In the genomic region with DNA sequence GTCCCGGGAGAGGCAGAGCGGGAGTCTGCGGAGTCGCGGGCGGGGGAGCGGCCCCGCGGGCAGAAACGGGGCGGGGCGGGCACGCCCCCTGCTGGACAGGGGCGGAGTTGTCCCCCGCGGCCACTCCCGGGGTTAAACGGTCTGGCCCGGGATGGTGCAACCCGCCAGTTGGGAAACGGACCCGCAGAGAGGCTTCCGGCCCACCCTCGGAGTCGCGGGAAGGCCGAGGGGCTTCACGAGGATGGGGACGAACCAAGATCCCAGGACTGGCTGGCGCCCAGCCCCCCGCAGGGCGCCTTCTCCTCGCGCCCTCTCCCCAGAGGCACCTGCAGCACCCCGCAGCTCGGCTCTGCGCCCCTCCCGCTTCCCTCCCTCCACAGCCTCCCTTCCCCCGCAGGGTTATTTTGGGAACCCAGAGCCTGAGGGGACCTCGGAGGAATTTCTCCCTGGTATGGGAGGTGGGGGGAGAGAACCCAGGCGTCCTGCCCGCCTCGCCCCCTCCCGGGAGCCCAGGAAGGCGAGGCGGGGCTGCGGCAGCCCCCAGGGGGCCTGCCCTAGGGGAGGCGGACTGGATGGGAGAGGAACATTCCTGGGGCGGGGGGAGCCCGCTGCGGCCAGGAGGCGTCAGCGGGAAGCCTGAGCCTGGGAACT, we compare ENCODE assay signal across 1 cellular context.
TF ChIP-seq lines count a peak whose summit lies in the region.

No MANE protein-coding gene starts in this region.

TF ChIP-seq in WTC11, 78 proteins besides CTCF, POLR2A, EP300 and RAD21 (continued from another document):
- no peak for TF ChIP-seq ERG (CRISPR knock-in tag; IDR thresholded peaks at IDR 0.05)
- no peak for TF ChIP-seq ESRRA (CRISPR knock-in tag; IDR thresholded peaks at IDR 0.05; ENCODE audit: borderline replicate concordance)
- no peak for TF ChIP-seq TCF7 (CRISPR knock-in tag; IDR thresholded peaks at IDR 0.05; ENCODE audit: low read depth)
- no peak for TF ChIP-seq ZNF219 (CRISPR knock-in tag; IDR thresholded peaks at IDR 0.05; ENCODE audit: borderline replicate concordance)
- no peak for TF ChIP-seq CBFB (CRISPR knock-in tag; IDR thresholded peaks at IDR 0.05; ENCODE audit: low read depth)
- TF ChIP-seq MAX (CRISPR knock-in tag; IDR thresholded peaks at IDR 0.05), result 0 out of 2 replicates have a peak, but pooled peaks have one; percentile 18
- TF ChIP-seq FOXK1 (CRISPR knock-in tag; IDR thresholded peaks at IDR 0.05), result no peak
- no peak for TF ChIP-seq ATF6 (CRISPR knock-in tag; IDR thresholded peaks at IDR 0.05)
- TF ChIP-seq ZBTB43 (CRISPR knock-in tag; IDR thresholded peaks at IDR 0.05), result no peak
- no peak for TF ChIP-seq SMAD4 (CRISPR knock-in tag; IDR thresholded peaks at IDR 0.05)
- no peak for TF ChIP-seq SMAD3 (CRISPR knock-in tag; IDR thresholded peaks at IDR 0.05; ENCODE audit: borderline replicate concordance)
